Comparison of ENCODE assay signal across 8 cellular contexts in the genomic region with DNA sequence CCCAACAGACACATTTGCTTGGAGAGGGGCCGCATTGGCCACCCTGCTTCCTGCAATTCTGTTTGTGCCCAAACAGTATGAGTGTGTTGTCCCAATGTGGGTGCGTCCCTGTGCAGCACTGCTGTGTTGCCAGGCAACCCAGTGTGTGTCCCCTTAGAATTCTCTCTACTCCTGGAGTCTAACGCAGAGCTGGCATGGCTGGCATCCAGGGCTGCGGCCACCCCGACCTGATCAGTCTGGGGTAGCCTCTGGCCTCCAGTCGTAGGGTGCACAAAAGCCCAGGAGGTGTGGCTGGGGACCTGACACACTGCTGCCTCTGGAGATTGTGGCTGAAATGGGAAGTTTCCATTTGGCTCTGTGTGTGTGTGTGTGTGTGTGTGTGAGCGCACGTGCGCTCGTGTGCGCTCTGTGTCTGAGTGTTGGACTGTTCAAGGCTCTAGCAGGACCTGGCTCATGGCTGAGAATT. TPM values are rescaled to one million over a fixed set of nuclear protein-coding genes. Genes with fewer than 3 reads are reported as not detected.
A peak's percentile ranks its signal among the peaks of the same experiment; 100 is the strongest.
DNase-seq lines count a peak whose midpoint lies in the region; ATAC-seq and TF ChIP-seq lines count a peak whose summit lies in the region.

No MANE protein-coding gene starts in this region.

- no peaks in the 10 kb centered on the region for H3K23me2 ChIP-seq in H9 (ENCODE audit: insufficient read length, low read depth, low read length, poor library complexity, severe bottlenecking)

- H3K14ac ChIP-seq in H9 (ENCODE audit: insufficient read depth, low read length): peak overlapping the region; percentile 31; the same call in 1 of the 2 replicates

- peaks cover 2% of the 10 kb centered on the region; the same call in 1 of the 2 replicates for H3K4me1 ChIP-seq in H9 (ENCODE audit: insufficient read depth, low read length)

- no peak overlapping the region for H2BK5ac ChIP-seq in H9 (ENCODE audit: insufficient read length, low read length)

- no peaks in the 10 kb centered on the region for H3K9me3 ChIP-seq in H9 (ENCODE audit: control insufficient read depth, low read depth, low read length)

- H4K8ac ChIP-seq in H9 (replicated peaks; ENCODE audit: insufficient read length, low read depth, low read length): no peak overlapping the region

- H3K18ac ChIP-seq in H9 (ENCODE audit: insufficient read length, low read depth, low read length): no peak overlapping the region

- H4K20me1 ChIP-seq in H9 (ENCODE audit: control insufficient read depth, insufficient read depth, insufficient read length): no peaks in the 10 kb centered on the region

- H3K27me3 ChIP-seq in H9 (ENCODE audit: insufficient read depth, low read length): no peaks in the 10 kb centered on the region

- H2BK12ac ChIP-seq in H9 (ENCODE audit: insufficient read length, low read depth, low read length): no peak overlapping the region

- no peak for TF ChIP-seq CTCF in H9 (conservative IDR thresholded peaks at IDR 0.05)

- peak overlapping the region in 2 of 3 experiments; percentile 14 to 61; a peak in 2 of 7 replicates for H3K27ac Mint-ChIP-seq in H9
- no peak overlapping the region for H3K27ac Mint-ChIP-seq in effector memory CD8-positive, alpha-beta T cell

- H3K4me2 ChIP-seq in H9 (ENCODE audit: insufficient read depth, insufficient read length, low read length): no peak overlapping the region

- H3K23ac ChIP-seq in H9 (ENCODE audit: insufficient read length, low read depth, low read length): no peak overlapping the region

- H3T11ph ChIP-seq in H9 (ENCODE audit: low read length): no peak overlapping the region

- H3K79me2 ChIP-seq in H9 (ENCODE audit: insufficient read depth, low read length): no peaks in the 10 kb centered on the region

- WGBS in H9 (ENCODE audit: extremely low coverage, insufficient read length, low lambda C conversion rate): no CpG with 5 or more reads among the region's 11 CpGs

- no peak overlapping the region for H3K56ac ChIP-seq in H9 (ENCODE audit: insufficient read length, low read depth, low read length)

- no peak overlapping the region for H2BK120ac ChIP-seq in H9 (ENCODE audit: low read depth, low read length, poor library complexity, severe bottlenecking)

- no peak overlapping the region for H3K4ac ChIP-seq in H9 (ENCODE audit: low read depth, low read length)

- H4K91ac ChIP-seq in H9 (ENCODE audit: insufficient read length, low read depth, low read length): no peak overlapping the region

- H3K79me1 ChIP-seq in H9 (ENCODE audit: insufficient read depth, low read depth, low read length, poor library complexity, severe bottlenecking): no peaks in the 10 kb centered on the region

- no peak for DNase-seq in H9
- DNase-seq in UCSD-AML1 (lab: John Stamatoyannopoulos, UW; ENCODE audit: unreplicated experiment): peak; percentile 74
- DNase-seq in Right ventricle myocardium superior: peak; percentile 73
- peak; percentile 22 for DNase-seq in renal cortical epithelial cell (ENCODE audit: low read depth)
- no peak for DNase-seq in effector memory CD8-positive, alpha-beta T cell
- no peak for DNase-seq in mesenteric fat pad (ENCODE audit: low spot score)
- DNase-seq in central memory CD4-positive, alpha-beta T cell: no peak

- H3K9ac ChIP-seq in H9 (ENCODE audit: extremely low read depth, insufficient read length, low read length): no peak overlapping the region

- H4K5ac ChIP-seq in H9 (ENCODE audit: insufficient read length, low read depth, low read length): no peak overlapping the region

- H2BK15ac ChIP-seq in H9 (ENCODE audit: low read depth, low read length): no peak overlapping the region

- H3K27me3 Mint-ChIP-seq in H9 (ENCODE audit: low read depth): no peaks in the 10 kb centered on the region; the same call in 1 of the 2 replicates
- H3K27me3 Mint-ChIP-seq in effector memory CD8-positive, alpha-beta T cell: peaks cover 0 to 7% of the 10 kb centered on the region in 2 donors

- no peaks in the 10 kb centered on the region; a peak in 1 of 5 replicates for H3K9me3 Mint-ChIP-seq in H9
- no peaks in the 10 kb centered on the region for H3K9me3 Mint-ChIP-seq in effector memory CD8-positive, alpha-beta T cell

- H2BK20ac ChIP-seq in H9 (ENCODE audit: low read depth, low read length, poor library complexity, severe bottlenecking): no peak overlapping the region

- H2AK5ac ChIP-seq in H9 (ENCODE audit: insufficient read length, low read length): no peak overlapping the region

- no peak overlapping the region for H2AFZ ChIP-seq in H9 (ENCODE audit: low read length)

- H3K36me3 Mint-ChIP-seq in H9 (ENCODE audit: insufficient read depth in 1 of 3, low read depth in 3 of 3): no peaks in the 10 kb centered on the region
- H3K36me3 Mint-ChIP-seq in effector memory CD8-positive, alpha-beta T cell (ENCODE audit: insufficient read depth): no peaks in the 10 kb centered on the region

- peaks cover 12 to 24% of the 10 kb centered on the region in 2 experiments for H3K4me1 Mint-ChIP-seq in H9
- peaks cover 7 to 9% of the 10 kb centered on the region in 2 donors for H3K4me1 Mint-ChIP-seq in effector memory CD8-positive, alpha-beta T cell (ENCODE audit: low read depth in 2 of 2)

- H3K4me3 Mint-ChIP-seq in H9: no peak overlapping the region
- H3K4me3 Mint-ChIP-seq in effector memory CD8-positive, alpha-beta T cell: no peak overlapping the region

- ATAC-seq in Right ventricle myocardium superior (ENCODE audit: poor library complexity): peak; percentile 37
- no peak for ATAC-seq in effector memory CD8-positive, alpha-beta T cell (replicated peaks)
- no peak for ATAC-seq in GM18519 (IDR thresholded peaks at IDR 0.05; ENCODE audit: low FRiP score, unreplicated experiment)

- intact Hi-C loops in Right ventricle myocardium superior (cut with DNase I): no loop called here

- H3K27ac ChIP-seq in H9 (ENCODE audit: insufficient read length, low read depth, low read length): no peak overlapping the region

RNA-seq across cellular contexts. Expression of a gene that starts 48.0 kb away (rescaled TPM):
- not detected in 2 replicates for total RNA-seq in H9 (2021)
- not detected for total RNA-seq in Right ventricle myocardium superior
- total RNA-seq in renal cortical epithelial cell: not detected in 2 replicates
- not detected for total RNA-seq in mesenteric fat pad

Comparison
In these comparisons a context has a peak if more than half of its experiments do, and no peak if none do; other contexts are left out.
1. DNase-seq: peak in UCSD-AML1 (single experiment), Right ventricle myocardium superior (single experiment) and renal cortical epithelial cell (single experiment); none in H9 (single experiment), effector memory CD8-positive, alpha-beta T cell (0 of 3), mesenteric fat pad (single experiment) and central memory CD4-positive, alpha-beta T cell (single experiment).
2. H3K27ac Mint-ChIP-seq: peak in H9 (2 of 3); none in effector memory CD8-positive, alpha-beta T cell (0 of 2).